30 cellular contexts compared by ENCODE assay signal in the genomic region with DNA sequence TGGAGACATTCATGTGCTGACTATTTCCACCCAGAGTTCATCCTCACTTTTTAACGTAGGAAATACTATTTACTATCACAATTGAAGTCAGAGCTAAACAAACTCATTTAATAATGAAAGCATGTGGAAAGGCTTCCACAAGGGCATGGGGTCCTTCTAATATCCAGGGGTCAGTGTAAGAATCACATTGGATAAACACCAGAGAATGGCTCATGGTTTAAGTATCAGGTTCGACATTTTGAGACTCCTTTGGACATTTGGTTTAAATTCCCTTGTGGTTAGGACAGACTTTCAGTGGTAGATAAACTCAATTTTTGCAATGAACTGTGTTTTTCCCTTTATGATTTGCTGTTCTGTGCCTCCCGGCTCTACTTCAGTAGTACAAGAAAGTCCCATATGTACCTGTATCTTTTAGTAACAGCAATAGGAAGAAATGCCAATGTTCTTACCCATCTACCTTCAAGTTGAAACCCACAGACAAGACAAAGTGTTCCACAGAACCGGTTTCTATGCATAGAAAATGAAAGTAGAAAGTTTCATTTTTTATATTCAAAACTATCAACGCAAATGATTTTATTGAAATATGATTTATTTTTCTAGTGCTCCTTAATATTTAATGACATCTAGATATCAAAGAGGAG.
A peak's percentile ranks its signal among the peaks of the same experiment; 100 is the strongest.
DNase-seq lines count a peak whose midpoint lies in the region; ATAC-seq and TF ChIP-seq lines count a peak whose summit lies in the region.
"Had no signal": no experiment of that assay in that cellular context is flagged by ENCODE, and none has a peak within 500 bp of the region (broad histone marks: within the 10 kb centered on the region; RNA-seq: fewer than 3 reads in every experiment).

No MANE protein-coding gene starts in this region.

- H3K9me3 Mint-ChIP-seq in HFFc6 = peaks cover 25% of the 10 kb centered on the region

- H3K4me3 ChIP-seq in BJ (ENCODE audit: low read depth, low read length) (no peak overlapping the region), choroid plexus epithelial cell (ENCODE audit: low read depth, low read length) (no peak overlapping the region)
- H3K4me3 ChIP-seq: ovary, SJSA1 had no signal

- H3K27ac Mint-ChIP-seq in HFFc6 = peak overlapping the region; percentile 80
- H3K27ac Mint-ChIP-seq: activated CD8-positive, alpha-beta memory T cell treated with anti-CD3 and anti-CD28 coated beads, Interleukin-2, amount 10 ng/mL, durations not matched to agents 7 days and 5 days; endodermal cell; memory B cell; nephron progenitor cell; stimulated activated naive B cell treated with anti-CD40 and anti-IgM and Interleukin-4, amounts not matched to agents 10 μg/mL and 1 μg/mL and 100 μg/mL, for 72 hours had no signal

- peak overlapping the region; percentile 71 for H3K4me3 Mint-ChIP-seq in HFFc6
- H3K4me3 Mint-ChIP-seq: activated CD8-positive, alpha-beta memory T cell treated with anti-CD3 and anti-CD28 coated beads, Interleukin-2, amount 10 ng/mL, durations not matched to agents 7 days and 5 days; activated T-cell treated with anti-CD3 and anti-CD28 coated beads, Interleukin-2, amount 50 U/mL, for 4 hours; central memory CD8-positive, alpha-beta T cell; endodermal cell; memory B cell; nephron progenitor cell; stimulated activated naive B cell treated with anti-CD40 and anti-IgM and Interleukin-4, amounts not matched to agents 10 μg/mL and 1 μg/mL and 100 μg/mL, for 72 hours had no signal

- peak; percentile 65 for DNase-seq in BJ (ENCODE audit: low read depth)
- DNase-seq in HFFc6 = peak; percentile 66
- peak; percentile 19 for DNase-seq in choroid plexus epithelial cell (ENCODE audit: low read depth)
- peak; percentile 22 for DNase-seq in non-pigmented ciliary epithelial cell (ENCODE audit: low read depth)
- no peak for DNase-seq in HuH-7 (ENCODE audit: low spot score)
- no peak for DNase-seq in activated CD4-positive, alpha-beta T cell treated with anti-CD3 and anti-CD28 coated beads, Interleukin-2, amount 50 U/mL, for 1 hour
- DNase-seq: activated CD8-positive, alpha-beta memory T cell treated with anti-CD3 and anti-CD28 coated beads, Interleukin-2, amount 10 ng/mL, durations not matched to agents 7 days and 5 days; activated T-cell treated with anti-CD3 and anti-CD28 coated beads, Interleukin-2, amount 50 U/mL, for 4 hours; Calu3; dermis blood vessel endothelial cell; DMS79 treated with DMSO at 0.1 percent for 48 hours; endodermal cell; H7; hippocampal formation; Karpas-422; left colon; NCI-H1417 treated with DMSO at 0.1 percent for 48 hours; NCI-H2081 treated with DMSO at 0.1 percent for 48 hours; nephron progenitor cell; ovary; stimulated activated naive B cell treated with anti-CD40 and anti-IgM and Interleukin-4, amounts not matched to agents 10 μg/mL and 1 μg/mL and 100 μg/mL, for 72 hours; substantia nigra; T1000; trophoblast cell had no signal

- no peak for TF ChIP-seq CTCF in BJ (IDR thresholded peaks at IDR 0.05; ENCODE audit: insufficient read depth, low read depth, low read length)
- no peak for TF ChIP-seq CTCF in HFFc6 (IDR thresholded peaks at IDR 0.05)
- TF ChIP-seq CTCF in choroid plexus epithelial cell (conservative IDR thresholded peaks at IDR 0.05; ENCODE audit: low read depth, low read length) = no peak

- peaks cover 39% of the 10 kb centered on the region for H3K36me3 Mint-ChIP-seq in HFFc6 (ENCODE audit: low read depth)
- H3K36me3 Mint-ChIP-seq: activated CD8-positive, alpha-beta memory T cell treated with anti-CD3 and anti-CD28 coated beads, Interleukin-2, amount 10 ng/mL, durations not matched to agents 7 days and 5 days; memory B cell; stimulated activated naive B cell treated with anti-CD40 and anti-IgM and Interleukin-4, amounts not matched to agents 10 μg/mL and 1 μg/mL and 100 μg/mL, for 72 hours had no signal

- no peaks in the 10 kb centered on the region for H3K27me3 Mint-ChIP-seq in HFFc6 (ENCODE audit: insufficient read depth)
- H3K27me3 Mint-ChIP-seq: activated CD8-positive, alpha-beta memory T cell treated with anti-CD3 and anti-CD28 coated beads, Interleukin-2, amount 10 ng/mL, durations not matched to agents 7 days and 5 days; central memory CD8-positive, alpha-beta T cell; memory B cell; stimulated activated naive B cell treated with anti-CD40 and anti-IgM and Interleukin-4, amounts not matched to agents 10 μg/mL and 1 μg/mL and 100 μg/mL, for 72 hours had no signal

- H3K27me3 ChIP-seq in BJ (ENCODE audit: control insufficient read depth, insufficient read depth, low read length) = no peaks in the 10 kb centered on the region
- H3K27me3 ChIP-seq: ovary, SJSA1 had no signal

- CTCF ChIA-PET in BJ (lab: Yijun Ruan, JAX) = no interaction called here

- ATAC-seq in HG02571 (IDR thresholded peaks at IDR 0.05; ENCODE audit: unreplicated experiment) (no peak), GM21528 (IDR thresholded peaks at IDR 0.05; ENCODE audit: low FRiP score, unreplicated experiment) (no peak)
- ATAC-seq: activated CD8-positive, alpha-beta memory T cell treated with anti-CD3 and anti-CD28 coated beads, Interleukin-2, amount 10 ng/mL, durations not matched to agents 7 days and 5 days; activated T-cell treated with anti-CD3 and anti-CD28 coated beads, Interleukin-2, amount 50 U/mL, for 4 hours; esophagus mucosa; left colon; stimulated activated naive B cell treated with anti-CD40 and anti-IgM and Interleukin-4, amounts not matched to agents 10 μg/mL and 1 μg/mL and 100 μg/mL, for 72 hours had no signal

- peaks cover 89% of the 10 kb centered on the region for H3K4me1 Mint-ChIP-seq in HFFc6 (ENCODE audit: low read depth)
- H3K4me1 Mint-ChIP-seq: activated CD8-positive, alpha-beta memory T cell treated with anti-CD3 and anti-CD28 coated beads, Interleukin-2, amount 10 ng/mL, durations not matched to agents 7 days and 5 days; central memory CD8-positive, alpha-beta T cell; endodermal cell; memory B cell; nephron progenitor cell; stimulated activated naive B cell treated with anti-CD40 and anti-IgM and Interleukin-4, amounts not matched to agents 10 μg/mL and 1 μg/mL and 100 μg/mL, for 72 hours had no signal

- POLR2A ChIA-PET in BJ (lab: Charles Lee) = interaction anchor here (0.6 kb wide), 1 partner anchor 80 kb away, joined by 3 read pairs; no protein-coding TSS in a partner anchor

- no peaks in the 10 kb centered on the region for H3K36me3 ChIP-seq in BJ (ENCODE audit: control insufficient read depth, insufficient read depth, low read length)
- H3K36me3 ChIP-seq: ovary, SJSA1 had no signal

Comparison
In these comparisons a context has a peak if more than half of its experiments do, and no peak if none do; other contexts are left out.
1. DNase-seq: peak in BJ (single experiment), HFFc6 (single experiment), choroid plexus epithelial cell (single experiment) and non-pigmented ciliary epithelial cell (single experiment); none in HuH-7 (single experiment) and activated CD4-positive, alpha-beta T cell treated with anti-CD3 and anti-CD28 coated beads, Interleukin-2, amount 50 U/mL, for 1 hour (single experiment).